In genomic region chr5:64165160-64165499, GRCh38 we compare ENCODE assay signal across 9 cellular contexts. TPM values are rescaled to one million over a fixed set of nuclear protein-coding genes. Genes with fewer than 3 reads are reported as not detected.
DNase-seq lines count a peak whose midpoint lies in the region; ATAC-seq and TF ChIP-seq lines count a peak whose summit lies in the region.
"Had no signal": no experiment of that assay in that cellular context is flagged by ENCODE, and none has a peak within 500 bp of the region (broad histone marks: within the 10 kb centered on the region; RNA-seq: fewer than 3 reads in every experiment).

No MANE protein-coding gene starts in this region.

- no peak for ATAC-seq in HG03442 (IDR thresholded peaks at IDR 0.05; ENCODE audit: unreplicated experiment)

- TF ChIP-seq POLR2A in tibial nerve (IDR thresholded peaks at IDR 0.05) = no peak

- no peak overlapping the region for H3K27ac Mint-ChIP-seq in activated naive CD4-positive, alpha-beta T cell treated with anti-CD3 and anti-CD28 coated beads, Interleukin-2, amount 10 ng/mL, durations not matched to agents 7 days and 5 days
- H3K27ac Mint-ChIP-seq in dendritic cell treated with granulocyte-macrophage colony-stimulating factor and Interleukin-4, amounts not matched to agents 40 ng/mL and 50 ng/mL, for 4 days = no peak overlapping the region
- H3K27ac Mint-ChIP-seq in mesothelial cell of epicardium = peak overlapping the region; percentile 86

- H3K27me3 Mint-ChIP-seq in activated naive CD4-positive, alpha-beta T cell treated with anti-CD3 and anti-CD28 coated beads, Interleukin-2, amount 10 ng/mL, durations not matched to agents 7 days and 5 days = peaks cover 31% of the 10 kb centered on the region
- peaks cover 41% of the 10 kb centered on the region for H3K27me3 Mint-ChIP-seq in dendritic cell treated with granulocyte-macrophage colony-stimulating factor and Interleukin-4, amounts not matched to agents 40 ng/mL and 50 ng/mL, for 4 days
- peaks cover 36% of the 10 kb centered on the region for H3K27me3 Mint-ChIP-seq in mesothelial cell of epicardium (ENCODE audit: low read depth)

- H3K27ac ChIP-seq in tibial nerve = peak overlapping the region; percentile 48 to 86 (median 60)

- CTCF ChIA-PET in activated naive CD4-positive, alpha-beta T cell treated with anti-CD3 and anti-CD28 coated beads, Interleukin-2, amount 10 ng/mL, durations not matched to agents 7 days and 5 days (lab: Charles Lee) = no interaction called here

- H3K4me1 Mint-ChIP-seq in activated naive CD4-positive, alpha-beta T cell treated with anti-CD3 and anti-CD28 coated beads, Interleukin-2, amount 10 ng/mL, durations not matched to agents 7 days and 5 days = peaks cover 5% of the 10 kb centered on the region
- peaks cover 11% of the 10 kb centered on the region for H3K4me1 Mint-ChIP-seq in dendritic cell treated with granulocyte-macrophage colony-stimulating factor and Interleukin-4, amounts not matched to agents 40 ng/mL and 50 ng/mL, for 4 days (ENCODE audit: low read depth)
- peaks cover 11% of the 10 kb centered on the region for H3K4me1 Mint-ChIP-seq in mesothelial cell of epicardium

- intact Hi-C loops in dendritic cell treated with granulocyte-macrophage colony-stimulating factor and Interleukin-4, amounts not matched to agents 40 ng/mL and 50 ng/mL, for 4 days (cut with micrococcal nuclease) = no loop called here

- H3K36me3 ChIP-seq in tibial nerve = no peaks in the 10 kb centered on the region

- no peaks in the 10 kb centered on the region for H3K9me3 ChIP-seq in tibial nerve

- peak overlapping the region; percentile 47 to 86 (median 72) for H3K4me3 ChIP-seq in tibial nerve

- no peaks in the 10 kb centered on the region for H3K36me3 Mint-ChIP-seq in activated naive CD4-positive, alpha-beta T cell treated with anti-CD3 and anti-CD28 coated beads, Interleukin-2, amount 10 ng/mL, durations not matched to agents 7 days and 5 days
- no peaks in the 10 kb centered on the region for H3K36me3 Mint-ChIP-seq in dendritic cell treated with granulocyte-macrophage colony-stimulating factor and Interleukin-4, amounts not matched to agents 40 ng/mL and 50 ng/mL, for 4 days (ENCODE audit: low read depth)
- no peaks in the 10 kb centered on the region for H3K36me3 Mint-ChIP-seq in mesothelial cell of epicardium

- peak overlapping the region; percentile 33 for H3K4me3 Mint-ChIP-seq in activated naive CD4-positive, alpha-beta T cell treated with anti-CD3 and anti-CD28 coated beads, Interleukin-2, amount 10 ng/mL, durations not matched to agents 7 days and 5 days
- peak overlapping the region; percentile 63 for H3K4me3 Mint-ChIP-seq in dendritic cell treated with granulocyte-macrophage colony-stimulating factor and Interleukin-4, amounts not matched to agents 40 ng/mL and 50 ng/mL, for 4 days
- peak overlapping the region; percentile 83 for H3K4me3 Mint-ChIP-seq in mesothelial cell of epicardium

- TF ChIP-seq CTCF in mesothelial cell of epicardium (IDR thresholded peaks at IDR 0.05; ENCODE audit: unreplicated experiment) = no peak
- no peak for TF ChIP-seq CTCF in tibial nerve (IDR thresholded peaks at IDR 0.05)

- H3K4me1 ChIP-seq in tibial nerve = peaks cover 0 to 11% (median 0%) of the 10 kb centered on the region in 4 donors

- 45 to 52% methylated on average over 11 of the region's 11 CpGs for WGBS in tibial nerve, 2 donors

- DNase-seq in activated naive CD4-positive, alpha-beta T cell treated with anti-CD3 and anti-CD28 coated beads, Interleukin-2, amount 10 ng/mL, durations not matched to agents 7 days and 5 days = no peak
- DNase-seq in activated naive CD4-positive, alpha-beta T cell (lab: John Stamatoyannopoulos, UW) = no peak
- no peak for DNase-seq in mesothelial cell of epicardium (ENCODE audit: low spot score in 2 of 2, unreplicated experiment in 2 of 2)
- no peak for DNase-seq in tibial nerve (ENCODE audit: low spot score in 2 of 2)
- no peak for DNase-seq in activated CD8-positive, alpha-beta memory T cell treated with anti-CD3 and anti-CD28 coated beads, Interleukin-2, amount 50 U/mL, for 48 hours
- no peak for DNase-seq in LoVo (ENCODE audit: low spot score)

- peaks cover 0 to 4% of the 10 kb centered on the region in 2 donors for H3K27me3 ChIP-seq in tibial nerve

- TF ChIP-seq EP300 in tibial nerve (IDR thresholded peaks at IDR 0.05) = no peak

- no peaks in the 10 kb centered on the region for H3K9me3 Mint-ChIP-seq in activated naive CD4-positive, alpha-beta T cell treated with anti-CD3 and anti-CD28 coated beads, Interleukin-2, amount 10 ng/mL, durations not matched to agents 7 days and 5 days
- H3K9me3 Mint-ChIP-seq in dendritic cell treated with granulocyte-macrophage colony-stimulating factor and Interleukin-4, amounts not matched to agents 40 ng/mL and 50 ng/mL, for 4 days = no peaks in the 10 kb centered on the region
- no peaks in the 10 kb centered on the region for H3K9me3 Mint-ChIP-seq in mesothelial cell of epicardium

RNA-seq across cellular contexts. Expression of gene RNF180, which starts 0.5 kb away (rescaled TPM):
- total RNA-seq in mesothelial cell of epicardium (7.9 to 10.0 TPM (median 8.6 TPM) in 3 replicates), tibial nerve (10 to 100 TPM in 2 of 4 donors, 1 to 10 TPM in 2; 6.0 to 13.1 (median 10.1) TPM)
- total RNA-seq: T-helper 1 cell treated with Interleukin-12 subunit alpha and Interleukin-12 subunit beta and Interleukin-4 antibody, amounts not matched to agents 30 ng/mL and 1 ng/mL, for 36 hours had no signal

Comparison
In these comparisons a context has a peak if more than half of its experiments do, and no peak if none do; other contexts are left out.
1. H3K4me3 Mint-ChIP-seq: peak in every context shown above with its lines; median percentile 83 in mesothelial cell of epicardium; 63 in dendritic cell treated with granulocyte-macrophage colony-stimulating factor and Interleukin-4, amounts not matched to agents 40 ng/mL and 50 ng/mL, for 4 days; 33 in activated naive CD4-positive, alpha-beta T cell treated with anti-CD3 and anti-CD28 coated beads, Interleukin-2, amount 10 ng/mL, durations not matched to agents 7 days and 5 days.